Comparison of ENCODE assay signal across 8 cellular contexts in genomic region chr4:119300388-119301131, GRCh38.
DNase-seq lines count a peak whose midpoint lies in the region; ATAC-seq and TF ChIP-seq lines count a peak whose summit lies in the region.

No MANE protein-coding gene starts in this region.

- ATAC-seq in GM18519 (IDR thresholded peaks at IDR 0.05; ENCODE audit: low FRiP score, unreplicated experiment) = peak; percentile 96
- peak; percentile 95 for ATAC-seq in HG03025 (IDR thresholded peaks at IDR 0.05; ENCODE audit: low FRiP score, unreplicated experiment)
- peak; percentile 96 for ATAC-seq in SK-N-SH treated with all-trans-retinoic acid at 6 μM for 48 hours

- DNase-seq in brain pericyte (ENCODE audit: low read depth, low spot score) = peak; percentile 53
- DNase-seq in iPS-NIHi7 (ENCODE audit: extremely low spot score) = peak; percentile 92
- peak; percentile 89 for DNase-seq in stimulated activated CD4-positive, alpha-beta T cell treated with anti-CD3 and anti-CD28 coated beads, Interleukin-12 subunit alpha, Interleukin-12 subunit beta, amount 100 ng/mL, for 4 hours
- DNase-seq in SHP77 (lab: John Stamatoyannopoulos, UW) = no peak
- no peak for DNase-seq in SIG-M5 (lab: John Stamatoyannopoulos, UW)

TF ChIP-seq in SK-N-SH treated with all-trans-retinoic acid at 6 μM for 48 hours, 23 proteins besides CTCF, POLR2A, EP300 and RAD21:
- TF ChIP-seq ESRRG (CRISPR knock-in tag; IDR thresholded peaks at IDR 0.05) (no peak), CREB5 (CRISPR knock-in tag; IDR thresholded peaks at IDR 0.05; ENCODE audit: low read depth) (no peak), ZNF70 (CRISPR knock-in tag; IDR thresholded peaks at IDR 0.05) (no peak), RARB (CRISPR knock-in tag; IDR thresholded peaks at IDR 0.05) (no peak), BACH2 (CRISPR knock-in tag; IDR thresholded peaks at IDR 0.05; ENCODE audit: borderline replicate concordance) (no peak), SNAI2 (CRISPR knock-in tag; IDR thresholded peaks at IDR 0.05) (no peak), ZNF565 (CRISPR knock-in tag; conservative IDR thresholded peaks at IDR 0.05; ENCODE audit: low read depth) (no peak), TOX (CRISPR knock-in tag; IDR thresholded peaks at IDR 0.05; ENCODE audit: borderline replicate concordance) (no peak), ZFP3 (CRISPR knock-in tag; IDR thresholded peaks at IDR 0.05) (no peak), ZNF8 (CRISPR knock-in tag; IDR thresholded peaks at IDR 0.05) (no peak), CSDC2 (CRISPR knock-in tag; IDR thresholded peaks at IDR 0.05) (no peak), PPARA (CRISPR knock-in tag; IDR thresholded peaks at IDR 0.05; ENCODE audit: borderline replicate concordance) (no peak), TCF4 (CRISPR knock-in tag; IDR thresholded peaks at IDR 0.05; ENCODE audit: borderline replicate concordance) (no peak)
- TF ChIP-seq, protein P1, sequence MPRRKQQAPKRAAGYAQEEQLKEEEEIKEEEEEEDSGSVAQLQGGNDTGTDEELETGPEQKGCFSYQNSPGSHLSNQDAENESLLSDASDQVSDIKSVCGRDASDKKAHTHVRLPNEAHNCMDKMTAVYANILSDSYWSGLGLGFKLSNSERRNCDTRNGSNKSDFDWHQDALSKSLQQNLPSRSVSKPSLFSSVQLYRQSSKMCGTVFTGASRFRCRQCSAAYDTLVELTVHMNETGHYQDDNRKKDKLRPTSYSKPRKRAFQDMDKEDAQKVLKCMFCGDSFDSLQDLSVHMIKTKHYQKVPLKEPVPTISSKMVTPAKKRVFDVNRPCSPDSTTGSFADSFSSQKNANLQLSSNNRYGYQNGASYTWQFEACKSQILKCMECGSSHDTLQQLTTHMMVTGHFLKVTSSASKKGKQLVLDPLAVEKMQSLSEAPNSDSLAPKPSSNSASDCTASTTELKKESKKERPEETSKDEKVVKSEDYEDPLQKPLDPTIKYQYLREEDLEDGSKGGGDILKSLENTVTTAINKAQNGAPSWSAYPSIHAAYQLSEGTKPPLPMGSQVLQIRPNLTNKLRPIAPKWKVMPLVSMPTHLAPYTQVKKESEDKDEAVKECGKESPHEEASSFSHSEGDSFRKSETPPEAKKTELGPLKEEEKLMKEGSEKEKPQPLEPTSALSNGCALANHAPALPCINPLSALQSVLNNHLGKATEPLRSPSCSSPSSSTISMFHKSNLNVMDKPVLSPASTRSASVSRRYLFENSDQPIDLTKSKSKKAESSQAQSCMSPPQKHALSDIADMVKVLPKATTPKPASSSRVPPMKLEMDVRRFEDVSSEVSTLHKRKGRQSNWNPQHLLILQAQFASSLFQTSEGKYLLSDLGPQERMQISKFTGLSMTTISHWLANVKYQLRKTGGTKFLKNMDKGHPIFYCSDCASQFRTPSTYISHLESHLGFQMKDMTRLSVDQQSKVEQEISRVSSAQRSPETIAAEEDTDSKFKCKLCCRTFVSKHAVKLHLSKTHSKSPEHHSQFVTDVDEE (CRISPR knock-in tag; IDR thresholded peaks at IDR 0.05) = no peak; the same call in 1 of the 2 replicates
- TF ChIP-seq, protein P2, sequence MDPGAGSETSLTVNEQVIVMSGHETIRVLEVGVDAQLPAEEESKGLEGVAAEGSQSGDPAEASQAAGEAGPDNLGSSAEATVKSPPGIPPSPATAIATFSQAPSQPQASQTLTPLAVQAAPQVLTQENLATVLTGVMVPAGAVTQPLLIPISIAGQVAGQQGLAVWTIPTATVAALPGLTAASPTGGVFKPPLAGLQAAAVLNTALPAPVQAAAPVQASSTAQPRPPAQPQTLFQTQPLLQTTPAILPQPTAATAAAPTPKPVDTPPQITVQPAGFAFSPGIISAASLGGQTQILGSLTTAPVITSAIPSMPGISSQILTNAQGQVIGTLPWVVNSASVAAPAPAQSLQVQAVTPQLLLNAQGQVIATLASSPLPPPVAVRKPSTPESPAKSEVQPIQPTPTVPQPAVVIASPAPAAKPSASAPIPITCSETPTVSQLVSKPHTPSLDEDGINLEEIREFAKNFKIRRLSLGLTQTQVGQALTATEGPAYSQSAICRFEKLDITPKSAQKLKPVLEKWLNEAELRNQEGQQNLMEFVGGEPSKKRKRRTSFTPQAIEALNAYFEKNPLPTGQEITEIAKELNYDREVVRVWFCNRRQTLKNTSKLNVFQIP (CRISPR knock-in tag; IDR thresholded peaks at IDR 0.05; ENCODE audit: borderline replicate concordance, low read depth) = no peak
- TF ChIP-seq, protein P3, sequence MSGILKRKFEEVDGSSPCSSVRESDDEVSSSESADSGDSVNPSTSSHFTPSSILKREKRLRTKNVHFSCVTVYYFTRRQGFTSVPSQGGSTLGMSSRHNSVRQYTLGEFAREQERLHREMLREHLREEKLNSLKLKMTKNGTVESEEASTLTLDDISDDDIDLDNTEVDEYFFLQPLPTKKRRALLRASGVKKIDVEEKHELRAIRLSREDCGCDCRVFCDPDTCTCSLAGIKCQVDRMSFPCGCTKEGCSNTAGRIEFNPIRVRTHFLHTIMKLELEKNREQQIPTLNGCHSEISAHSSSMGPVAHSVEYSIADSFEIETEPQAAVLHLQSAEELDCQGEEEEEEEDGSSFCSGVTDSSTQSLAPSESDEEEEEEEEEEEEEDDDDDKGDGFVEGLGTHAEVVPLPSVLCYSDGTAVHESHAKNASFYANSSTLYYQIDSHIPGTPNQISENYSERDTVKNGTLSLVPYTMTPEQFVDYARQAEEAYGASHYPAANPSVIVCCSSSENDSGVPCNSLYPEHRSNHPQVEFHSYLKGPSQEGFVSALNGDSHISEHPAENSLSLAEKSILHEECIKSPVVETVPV (CRISPR knock-in tag; IDR thresholded peaks at IDR 0.05) = no peak

Comparison
In these comparisons a context has a peak if more than half of its experiments do, and no peak if none do; other contexts are left out.
1. DNase-seq: peak in brain pericyte (single experiment), iPS-NIHi7 (single experiment) and stimulated activated CD4-positive, alpha-beta T cell treated with anti-CD3 and anti-CD28 coated beads, Interleukin-12 subunit alpha, Interleukin-12 subunit beta, amount 100 ng/mL, for 4 hours (single experiment); none in SHP77 (0 of 2) and SIG-M5 (single experiment).
2. Peak in every context shown above with its lines, with median percentiles within 50 percentile points of each other: ATAC-seq.